In the genomic region with DNA sequence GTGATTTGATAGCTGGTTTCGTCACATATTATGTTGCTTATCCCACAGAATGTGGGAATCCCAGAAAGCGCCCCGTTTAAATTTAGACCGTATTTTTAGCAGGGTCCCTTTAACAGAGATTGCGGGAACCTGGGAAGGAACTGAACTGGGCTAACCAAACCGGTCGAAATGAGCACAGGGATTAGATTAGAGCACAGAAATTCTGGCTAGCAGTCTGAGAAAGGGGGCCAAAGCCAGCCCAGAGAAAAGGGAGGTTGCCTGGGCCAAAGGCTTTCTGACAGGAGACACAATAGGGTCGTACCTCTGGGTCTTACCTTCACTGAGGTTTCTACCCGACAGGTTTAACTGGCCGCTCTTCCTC, we compare ENCODE assay signal across 8 cellular contexts. TPM values are rescaled to one million over a fixed set of nuclear protein-coding genes. Genes with fewer than 3 reads are reported as not detected.
DNase-seq lines count a peak whose midpoint lies in the region; ATAC-seq and TF ChIP-seq lines count a peak whose summit lies in the region.

No MANE protein-coding gene starts in this region.

- no peak for DNase-seq in activated T-cell treated with anti-CD3 and anti-CD28 coated beads, Interleukin-2, amount 50 U/mL, for 72 hours
- no peak for DNase-seq in activated T-cell treated with anti-CD3 and anti-CD28 coated beads for 4 hours
- DNase-seq in adipocyte (ENCODE audit: low read depth): peak; percentile 50
- no peak for DNase-seq in left lobe of liver (ENCODE audit: low spot score)
- DNase-seq in transverse colon: no peak
- DNase-seq in epidermal melanocyte (ENCODE audit: insufficient read length, low spot score): no peak
- DNase-seq in stimulated activated CD4-positive, alpha-beta T cell treated with anti-CD3 and anti-CD28 coated beads, Interleukin-4, amount 100 ng/mL, for 4 hours: no peak

- H3K9me3 ChIP-seq in adipocyte (ENCODE audit: control insufficient read depth, low read length) (no peaks in the 10 kb centered on the region), transverse colon (no peaks in the 10 kb centered on the region)

- peaks cover 5 to 13% of the 10 kb centered on the region in 2 donors for H3K36me3 Mint-ChIP-seq in activated T-cell treated with anti-CD3 and anti-CD28 coated beads, Interleukin-2, amount 50 U/mL, for 72 hours (ENCODE audit: insufficient read depth in 2 of 2)

- H3K27ac Mint-ChIP-seq in activated T-cell treated with anti-CD3 and anti-CD28 coated beads, Interleukin-2, amount 50 U/mL, for 72 hours: peak overlapping the region; percentile 99

- ATAC-seq in activated T-cell treated with anti-CD3 and anti-CD28 coated beads, Interleukin-2, amount 50 U/mL, for 72 hours (replicated peaks in 1 of 2): no peak
- peak; percentile 30 for ATAC-seq in HG03159 (IDR thresholded peaks at IDR 0.05; ENCODE audit: unreplicated experiment)
- ATAC-seq in left lobe of liver: peak; percentile 64

- TF ChIP-seq POLR2A in transverse colon (IDR thresholded peaks at IDR 0.05): no peak

- intact Hi-C loops in transverse colon (cut with DNase I; ENCODE audit: low total_unique reads): no loop called here

- H3K4me1 ChIP-seq in adipocyte (ENCODE audit: control insufficient read depth, insufficient read depth, low read length) (peaks cover 39% of the 10 kb centered on the region), transverse colon (peaks cover 7 to 50% (median 31%) of the 10 kb centered on the region in 4 donors)

- H3K9ac ChIP-seq in adipocyte (ENCODE audit: low read length): peak overlapping the region; percentile 100

- no peaks in the 10 kb centered on the region for H3K27me3 Mint-ChIP-seq in activated T-cell treated with anti-CD3 and anti-CD28 coated beads, Interleukin-2, amount 50 U/mL, for 72 hours (ENCODE audit: low read depth)

- H3K4me3 ChIP-seq in adipocyte (ENCODE audit: low read length) (peak overlapping the region; percentile 91), transverse colon (peak overlapping the region; percentile 40 to 84 (median 64))

- H3K4me1 Mint-ChIP-seq in activated T-cell treated with anti-CD3 and anti-CD28 coated beads, Interleukin-2, amount 50 U/mL, for 72 hours (ENCODE audit: low read depth): peaks cover 64% of the 10 kb centered on the region

- H3K4me3 Mint-ChIP-seq in activated T-cell treated with anti-CD3 and anti-CD28 coated beads, Interleukin-2, amount 50 U/mL, for 72 hours: peak overlapping the region; percentile 96 to 99

- H3K9me3 Mint-ChIP-seq in activated T-cell treated with anti-CD3 and anti-CD28 coated beads, Interleukin-2, amount 50 U/mL, for 72 hours: no peaks in the 10 kb centered on the region

- 0% methylated on average over 7 to 10 of the region's 10 CpGs for WGBS in transverse colon (ENCODE audit: low coverage in 1 of 2), 2 donors

- in situ Hi-C loops in transverse colon (cut with MboI; ENCODE audit: low pct_ligation_motif_present in 1 of 4, low pct_unique_long_range_greater_than_20kb in 1 of 4, low sequenced_read_pairs in 3 of 4): no loop called here

- no peak for TF ChIP-seq EP300 in transverse colon (IDR thresholded peaks at IDR 0.05; ENCODE audit: low read depth)

- TF ChIP-seq CTCF in transverse colon (IDR thresholded peaks at IDR 0.05): no peak

- H3K36me3 ChIP-seq in adipocyte (ENCODE audit: control insufficient read depth, insufficient read depth, low read length, severe bottlenecking): peaks cover 8% of the 10 kb centered on the region
- H3K36me3 ChIP-seq in transverse colon: peaks cover 0 to 3% (median 0%) of the 10 kb centered on the region in 4 donors

- peak overlapping the region; percentile 85 to 95 (median 90) for H3K27ac ChIP-seq in transverse colon

- H3K27me3 ChIP-seq in adipocyte (replicated peaks; ENCODE audit: control insufficient read depth, insufficient read depth, low read length) (no peaks in the 10 kb centered on the region), transverse colon (no peaks in the 10 kb centered on the region)

RNA-seq across cellular contexts. Expression of a gene that starts 0.3 kb away (rescaled TPM):
- total RNA-seq in activated T-cell treated with anti-CD3 and anti-CD28 coated beads, Interleukin-2, amount 50 U/mL, for 72 hours: 10 to 100 TPM; 22.5 to 29.0 TPM
- total RNA-seq in left lobe of liver: 8.3 TPM
- total RNA-seq in transverse colon: 10 to 100 TPM in 3 of 4 donors, under 1 TPM in 1; 0.37 to 14.1 (median 12.2) TPM

RNA-seq across cellular contexts. Expression of a gene that starts 16.1 kb away (rescaled TPM):
- 100 to 1,000 TPM; 245 TPM for total RNA-seq in activated T-cell treated with anti-CD3 and anti-CD28 coated beads, Interleukin-2, amount 50 U/mL, for 72 hours
- 54.7 TPM for total RNA-seq in left lobe of liver
- total RNA-seq in transverse colon: 100 to 1,000 TPM; 103 to 573 (median 189) TPM

Comparison
In these comparisons a context has a peak if more than half of its experiments do, and no peak if none do; other contexts are left out.
1. ATAC-seq: peak in HG03159 (single experiment) and left lobe of liver (single experiment); none in activated T-cell treated with anti-CD3 and anti-CD28 coated beads, Interleukin-2, amount 50 U/mL, for 72 hours (0 of 2).